In the genomic region with DNA sequence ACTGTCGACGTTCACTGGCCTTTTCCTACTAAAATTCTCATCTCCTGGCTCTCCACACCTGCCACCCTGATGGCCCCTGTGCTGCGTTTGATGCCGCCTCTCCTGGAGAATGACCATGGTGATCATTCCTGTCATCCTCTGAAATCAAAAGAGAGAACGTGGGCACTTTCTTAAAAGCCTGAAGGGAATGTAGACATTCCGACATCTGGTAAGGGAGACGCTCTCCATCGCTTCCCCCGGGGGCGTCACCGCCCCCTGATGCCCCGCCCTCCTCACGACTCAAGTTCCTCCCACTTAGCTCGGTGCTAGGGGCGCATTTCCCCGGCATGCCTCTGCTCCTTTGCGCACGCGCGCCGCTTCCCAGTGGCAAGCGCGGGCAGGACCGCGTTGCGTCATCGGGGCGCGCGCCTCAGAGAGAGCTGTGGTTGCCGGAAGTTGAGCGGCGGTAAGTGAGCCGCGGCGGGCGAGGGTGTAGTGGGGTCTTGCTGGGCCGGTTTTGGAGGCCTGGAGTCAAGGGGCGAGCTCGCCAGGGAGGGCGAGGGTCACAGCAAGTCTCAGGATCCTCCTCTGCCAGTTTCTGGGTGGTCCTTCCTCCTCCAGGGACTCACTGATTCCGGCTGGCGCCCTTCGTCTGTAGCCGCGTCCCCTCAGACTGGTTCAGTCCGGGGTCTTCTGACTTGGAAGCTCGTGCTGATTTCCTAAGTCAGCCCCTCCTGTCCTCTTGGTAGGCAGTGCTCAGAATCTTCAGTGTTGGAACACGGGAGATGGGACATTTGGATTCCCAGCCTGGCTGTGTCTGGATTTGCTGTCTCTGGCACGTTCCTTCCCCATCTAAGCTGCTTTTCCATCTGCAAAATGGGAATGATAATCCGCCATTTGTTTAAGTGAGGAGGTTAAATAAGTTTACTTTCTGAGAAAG, we compare ENCODE assay signal across 8 cellular contexts. TPM values are rescaled to one million over a fixed set of nuclear protein-coding genes. Genes with fewer than 3 reads are reported as not detected.
DNase-seq lines count a peak whose midpoint lies in the region; ATAC-seq and TF ChIP-seq lines count a peak whose summit lies in the region.

TSS of gene ATG7 (plus strand) at position 412 of the 919 bp plus-strand sequence. CDS start 26,299 bp downstream, outside the sequence.

- POLR2A ChIA-PET in GM10248 (lab: Yijun Ruan, JAX) = interaction anchor here (1.1 kb wide), 1 partner anchor 16 kb away, joined by 8 read pairs; no protein-coding TSS in a partner anchor

- ATAC-seq in HG02610 (IDR thresholded peaks at IDR 0.05; ENCODE audit: unreplicated experiment) (peak; percentile 98), omental fat pad (ENCODE audit: low FRiP score) (peak; percentile 97)
- peak; percentile 97 to 98 for ATAC-seq in activated naive CD4-positive, alpha-beta T cell treated with anti-CD3 and anti-CD28 coated beads, Interleukin-2, amount 50 U/mL, for 72 hours

- intact Hi-C loops in testis (cut with DNase I; ENCODE audit: low total_unique reads) = no loop called here

- CTCF ChIA-PET in GM10248 (lab: Yijun Ruan, JAX) = interaction anchor here (1.0 to 3.5 kb wide), 7 partner anchors 11 to 62 kb away, joined by 3 to 39 read pairs (median 3); no protein-coding TSS in a partner anchor

- no peaks in the 10 kb centered on the region for H3K36me3 ChIP-seq in testis (ENCODE audit: low read depth, missing control alignments)

- no peaks in the 10 kb centered on the region for H3K9me3 ChIP-seq in testis

- H3K27me3 ChIP-seq in testis = no peaks in the 10 kb centered on the region

- peak; percentile 98 for DNase-seq in GM10248 (ENCODE audit: extremely low spot score)
- DNase-seq in NCI-H1092 treated with DMSO at 0.1 percent for 48 hours (lab: John Stamatoyannopoulos, UW) = peak; percentile 84
- DNase-seq in SKM-1 (lab: John Stamatoyannopoulos, UW; ENCODE audit: unreplicated experiment) = peak; percentile 95
- peak; percentile 96 to 97 for DNase-seq in activated naive CD4-positive, alpha-beta T cell treated with anti-CD3 and anti-CD28 coated beads, Interleukin-2, amount 50 U/mL, for 72 hours (ENCODE audit: low spot score in 2 of 2)
- DNase-seq in glomerular endothelial cell (ENCODE audit: extremely low read depth, low read depth, low spot score) = peak; percentile 73
- peak; percentile 97 for DNase-seq in omental fat pad (ENCODE audit: low spot score)
- DNase-seq in testis = peak; percentile 98

- peak within 1 kb of the TSS; percentile 97 to 98 for H3K27ac Mint-ChIP-seq in activated naive CD4-positive, alpha-beta T cell treated with anti-CD3 and anti-CD28 coated beads, Interleukin-2, amount 50 U/mL, for 72 hours

- peak within 1 kb of the TSS; percentile 48 to 84 for H3K27ac ChIP-seq in testis

- WGBS in testis, 2 donors = 1 to 2% methylated on average over 32 to 51 of the region's 51 CpGs

- H3K36me3 Mint-ChIP-seq in activated naive CD4-positive, alpha-beta T cell treated with anti-CD3 and anti-CD28 coated beads, Interleukin-2, amount 50 U/mL, for 72 hours = peaks cover 37 to 43% of the 10 kb centered on the region in 2 donors

- peaks cover 7% of the 10 kb centered on the region for H3K4me1 ChIP-seq in testis

- TF ChIP-seq CTCF in GM10248 (IDR thresholded peaks at IDR 0.05; ENCODE audit: control extremely low read depth, extremely low read depth, low read depth, missing control alignments) (no peak), omental fat pad (IDR thresholded peaks at IDR 0.05) (no peak), testis (IDR thresholded peaks at IDR 0.05) (peak in 1 of 3 experiments; percentile 33)

- TF ChIP-seq POLR2A in testis (IDR thresholded peaks at IDR 0.05) = no peak

- H3K4me3 ChIP-seq in testis = peak within 1 kb of the TSS; percentile 81 to 98

- peaks cover 7 to 8% of the 10 kb centered on the region in 2 donors for H3K9me3 Mint-ChIP-seq in activated naive CD4-positive, alpha-beta T cell treated with anti-CD3 and anti-CD28 coated beads, Interleukin-2, amount 50 U/mL, for 72 hours

RNA-seq across cellular contexts. Expression of gene ATG7, which starts in this region (rescaled TPM):
- 10 to 100 TPM; 23.5 to 36.6 TPM for total RNA-seq in activated naive CD4-positive, alpha-beta T cell treated with anti-CD3 and anti-CD28 coated beads, Interleukin-2, amount 50 U/mL, for 72 hours
- total RNA-seq in glomerular endothelial cell (51.7 and 53.6 TPM in 2 replicates), omental fat pad (10 to 100 TPM; 62.9 to 96.7 (median 76.2) TPM), testis (10 to 100 TPM; 86.0 to 95.4 TPM)
- 52.9 TPM for polyA plus RNA-seq in testis (ENCODE audit: insufficient read depth, low read depth, low replicate concordance)

Comparison
In these comparisons a context has a peak if more than half of its experiments do, and no peak if none do; other contexts are left out.
1. Peak in every context shown above with its lines: DNase-seq, ATAC-seq, H3K4me3 ChIP-seq and H3K27ac ChIP-seq.